Comparison of ENCODE assay signal across 13 cellular contexts in the genomic region with DNA sequence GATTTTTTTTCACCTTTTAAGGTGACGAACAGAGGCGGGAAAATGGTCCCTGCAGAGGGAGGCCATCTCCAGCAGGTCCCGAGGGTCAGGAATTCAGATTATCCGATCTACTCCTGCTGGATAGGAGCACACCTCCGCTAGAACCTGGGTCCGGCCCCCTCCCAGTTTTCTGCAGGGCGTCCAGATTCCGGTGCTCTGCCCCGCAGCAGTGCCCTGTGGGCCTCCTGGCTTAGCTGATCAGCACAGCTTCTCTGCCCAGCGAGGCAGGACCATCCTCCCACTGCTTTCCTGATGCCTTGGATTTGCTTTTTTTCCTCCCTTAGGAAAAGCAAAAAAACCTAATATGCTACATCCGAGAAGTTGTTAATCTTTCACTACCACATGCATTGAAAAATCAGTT. TPM values are rescaled to one million over a fixed set of nuclear protein-coding genes. Genes with fewer than 3 reads are reported as not detected.
DNase-seq lines count a peak whose midpoint lies in the region; ATAC-seq, FAIRE-seq and TF ChIP-seq lines count a peak whose summit lies in the region.
"Had no signal": no experiment of that assay in that cellular context is flagged by ENCODE, and none has a peak within 500 bp of the region (broad histone marks: within the 10 kb centered on the region; RNA-seq: fewer than 3 reads in every experiment).

No MANE protein-coding gene starts in this region.

- H2AFZ ChIP-seq in Loucy (ENCODE audit: low read length) (no peak overlapping the region), neuronal stem cell (ENCODE audit: low read length) (no peak overlapping the region)

- H3F3A ChIP-seq in Loucy (ENCODE audit: low read depth), result no peaks in the 10 kb centered on the region

- H3K4ac ChIP-seq in neuronal stem cell (ENCODE audit: low read length), result no peak overlapping the region

- no peak overlapping the region for H3K27ac Mint-ChIP-seq in CD8-positive, alpha-beta T cell
- H3K27ac Mint-ChIP-seq in MCF 10A (ENCODE audit: low read depth, unreplicated experiment), result no peak overlapping the region

- intact Hi-C loops in CD8-positive, alpha-beta T cell (cut with DNase I, micrococcal nuclease), result loop anchor here (5.0 to 10.0 kb wide), 3 partner anchors 35 to 650 kb away; no protein-coding TSS in a partner anchor
- intact Hi-C loops in MCF 10A (cut with micrococcal nuclease), result no loop called here

- no CpG with 5 or more reads among the region's 11 CpGs for WGBS in neuronal stem cell (ENCODE audit: extremely low coverage in 2 of 2, insufficient read length in 2 of 2, insufficient replicate concordance in 1 of 2), 2 donors

- no peak overlapping the region for H2BK120ac ChIP-seq in neuronal stem cell (ENCODE audit: low read depth, low read length)

- H3K4me3 Mint-ChIP-seq in CD8-positive, alpha-beta T cell, result peak overlapping the region; percentile 83
- H3K4me3 Mint-ChIP-seq in MCF 10A (ENCODE audit: unreplicated experiment), result no peak overlapping the region

- H4K20me1 ChIP-seq in Loucy (ENCODE audit: insufficient read depth, low read length, poor library complexity, severe bottlenecking), result peaks cover 13% of the 10 kb centered on the region

- no peaks in the 10 kb centered on the region for H3K27me3 Mint-ChIP-seq in CD8-positive, alpha-beta T cell (ENCODE audit: low read depth)
- H3K27me3 Mint-ChIP-seq in MCF 10A (ENCODE audit: insufficient read depth, unreplicated experiment), result no peaks in the 10 kb centered on the region

- H3K9ac ChIP-seq in Loucy (ENCODE audit: low read depth, low read length, poor library complexity, severe bottlenecking) (no peak overlapping the region), neuronal stem cell (ENCODE audit: low read depth, low read length, poor library complexity) (no peak overlapping the region)

- H3K4me3 ChIP-seq in CD8-positive, alpha-beta T cell (ENCODE audit: low read depth, low read length), result peak overlapping the region; percentile 60
- H3K4me3 ChIP-seq in Loucy (ENCODE audit: low read length, poor library complexity, severe bottlenecking) (peak overlapping the region; percentile 76), coronary artery (peak overlapping the region; percentile 75), neuronal stem cell (ENCODE audit: low read length in 2 of 2) (peak overlapping the region in 1 of 2 donors; percentile 62)

- H3K79me2 ChIP-seq in Loucy (ENCODE audit: insufficient read depth, low read length), result peaks cover 33% of the 10 kb centered on the region

- no peaks in the 10 kb centered on the region for H3K79me1 ChIP-seq in neuronal stem cell (ENCODE audit: low read depth, low read length)

- H3K14ac ChIP-seq in neuronal stem cell (ENCODE audit: low read length), result no peak overlapping the region

- H3K36me3 Mint-ChIP-seq in CD8-positive, alpha-beta T cell, result peaks cover 19% of the 10 kb centered on the region
- H3K36me3 Mint-ChIP-seq in MCF 10A (ENCODE audit: insufficient read depth, unreplicated experiment), result peaks cover 13% of the 10 kb centered on the region

- no peaks in the 10 kb centered on the region for H3K36me3 ChIP-seq in CD8-positive, alpha-beta T cell (ENCODE audit: insufficient read depth, low read length)
- H3K36me3 ChIP-seq in Loucy (ENCODE audit: insufficient read depth, low read length) (no peaks in the 10 kb centered on the region), neuronal stem cell (replicated peaks in 1 of 2; ENCODE audit: control insufficient read depth in 2 of 2, insufficient read depth in 2 of 2, low read length in 2 of 2) (peaks cover 0 to 12% of the 10 kb centered on the region in 2 donors)

- H2BK12ac ChIP-seq in neuronal stem cell (ENCODE audit: low read length), result no peak overlapping the region

- no peak overlapping the region for H2BK15ac ChIP-seq in neuronal stem cell (ENCODE audit: low read length)

- H3K18ac ChIP-seq in neuronal stem cell (ENCODE audit: low read length), result peak overlapping the region; percentile 48

- H4K91ac ChIP-seq in neuronal stem cell (ENCODE audit: low read depth, low read length, poor library complexity), result no peak overlapping the region

- no TSS peak for BruUV-seq in MCF 10A (replicated peaks; lab: Mats Ljungman, UMichigan)

- no peak overlapping the region for H3K27ac ChIP-seq in CD8-positive, alpha-beta T cell (ENCODE audit: low read depth, low read length)
- H3K27ac ChIP-seq in coronary artery, result peak overlapping the region in 1 of 2 donors; percentile 95
- no peak overlapping the region for H3K27ac ChIP-seq in neuronal stem cell (replicated peaks; ENCODE audit: low read length)
- H3K27ac ChIP-seq: foreskin keratinocyte, RWPE1 had no signal

- no peak overlapping the region for H4K8ac ChIP-seq in neuronal stem cell (ENCODE audit: low read depth, low read length)

- no peak for TF ChIP-seq CTCF in CD8-positive, alpha-beta T cell (IDR thresholded peaks at IDR 0.05)
- TF ChIP-seq CTCF in Loucy (conservative IDR thresholded peaks at IDR 0.05; ENCODE audit: low read length) (no peak), coronary artery (IDR thresholded peaks at IDR 0.05) (no peak), MCF 10A (IDR thresholded peaks at IDR 0.05; ENCODE audit: unreplicated experiment) (no peak)

- CTCF ChIA-PET in CD8-positive, alpha-beta T cell (lab: Charles Lee), result no interaction called here
- CTCF ChIA-PET in MCF 10A (lab: Yijun Ruan, JAX), result interaction anchor here (0.9 kb wide), 1 partner anchor 83 kb away, joined by 4 read pairs; no protein-coding TSS in a partner anchor

- H3K4me2 ChIP-seq in Loucy (ENCODE audit: low read depth, low read length, poor library complexity, severe bottlenecking), result peak overlapping the region; percentile 89
- peak overlapping the region; percentile 18 for H3K4me2 ChIP-seq in neuronal stem cell (ENCODE audit: insufficient read depth, low read length, poor library complexity, severe bottlenecking)

- H2AK5ac ChIP-seq in neuronal stem cell (ENCODE audit: low read depth, low read length), result no peak overlapping the region

- H3K4me1 Mint-ChIP-seq in CD8-positive, alpha-beta T cell (ENCODE audit: low read depth), result peaks cover 44% of the 10 kb centered on the region
- peaks cover 13% of the 10 kb centered on the region for H3K4me1 Mint-ChIP-seq in MCF 10A (ENCODE audit: insufficient read depth, unreplicated experiment)

- no peak for FAIRE-seq in HTR-8/SVneo (lab: Jason Lieb, UNC)

- H3K27me3 ChIP-seq in CD8-positive, alpha-beta T cell (ENCODE audit: insufficient read depth, low read length), result no peaks in the 10 kb centered on the region
- H3K27me3 ChIP-seq in Loucy (ENCODE audit: insufficient read depth, low read length, poor library complexity, severe bottlenecking) (no peaks in the 10 kb centered on the region), neuronal stem cell (ENCODE audit: control insufficient read depth in 3 of 3, insufficient read depth in 3 of 3, low read depth in 1 of 3, low read length in 3 of 3) (no peaks in the 10 kb centered on the region)
- H3K27me3 ChIP-seq: foreskin keratinocyte had no signal

- POLR2A ChIA-PET in CD8-positive, alpha-beta T cell (lab: Charles Lee), result no interaction called here
- POLR2A ChIA-PET in MCF 10A (lab: Yijun Ruan, JAX), result no interaction called here

- ATAC-seq in CD8-positive, alpha-beta T cell, result no peak
- no peak for ATAC-seq in GM21390 (IDR thresholded peaks at IDR 0.05; ENCODE audit: unreplicated experiment)
- ATAC-seq: foreskin keratinocyte had no signal

- H2BK5ac ChIP-seq in neuronal stem cell (ENCODE audit: low read length), result no peak overlapping the region

- no peaks in the 10 kb centered on the region for H3K9me2 ChIP-seq in Loucy (replicated peaks; ENCODE audit: low read depth, low read length)

- H3K23ac ChIP-seq in neuronal stem cell (ENCODE audit: low read depth, low read length, poor library complexity), result no peak overlapping the region

- no peaks in the 10 kb centered on the region for H3K9me3 ChIP-seq in CD8-positive, alpha-beta T cell (ENCODE audit: low read length)
- H3K9me3 ChIP-seq in Loucy (ENCODE audit: insufficient read depth, low read depth, low read length) (no peaks in the 10 kb centered on the region), neuronal stem cell (replicated peaks in 1 of 2; ENCODE audit: control insufficient read depth in 2 of 2, insufficient read depth in 1 of 2, low read depth in 1 of 2, low read length in 2 of 2) (peaks cover 0 to 2% of the 10 kb centered on the region in 2 donors)

- DNase-seq in CD8-positive, alpha-beta T cell, result no peak
- DNase-seq in coronary artery (ENCODE audit: low spot score), result no peak
- no peak for DNase-seq in neuronal stem cell (ENCODE audit: low spot score)
- DNase-seq in MCF 10A (ENCODE audit: unreplicated experiment), result no peak
- no peak for DNase-seq in HTR-8/SVneo (ENCODE audit: insufficient read length, low spot score)
- no peak for DNase-seq in central memory CD4-positive, alpha-beta T cell
- DNase-seq: activated CD4-positive, CD25-positive, alpha-beta regulatory T cell; DMS79 treated with DMSO at 0.1 percent for 48 hours; foreskin keratinocyte; NCI-H2029 treated with DMSO at 0.1 percent for 48 hours had no signal

- H3K4me1 ChIP-seq in CD8-positive, alpha-beta T cell (ENCODE audit: insufficient read depth, low read length), result peaks cover 30% of the 10 kb centered on the region
- peaks cover 27% of the 10 kb centered on the region for H3K4me1 ChIP-seq in Loucy (ENCODE audit: insufficient read depth, low read length, poor library complexity, severe bottlenecking)
- H3K4me1 ChIP-seq in neuronal stem cell (ENCODE audit: control insufficient read depth in 2 of 2, insufficient read depth in 1 of 2, low read depth in 1 of 2, low read length in 2 of 2), result peaks cover 6 to 8% of the 10 kb centered on the region in 2 donors
- H3K4me1 ChIP-seq: foreskin keratinocyte had no signal

- no peaks in the 10 kb centered on the region for H3K9me3 Mint-ChIP-seq in CD8-positive, alpha-beta T cell
- H3K9me3 Mint-ChIP-seq in MCF 10A (ENCODE audit: unreplicated experiment), result no peaks in the 10 kb centered on the region

RNA-seq across cellular contexts. Expression of a gene that starts 2.3 kb away (rescaled TPM):
- total RNA-seq in CD8-positive, alpha-beta T cell, result 10 to 100 TPM; 18.0 to 19.3 TPM
- 47.0 TPM for polyA plus RNA-seq in neuronal stem cell (2013, experiment 1 of 2)
- polyA plus RNA-seq in neuronal stem cell (2013, experiment 2 of 2), result 46.6 TPM
- 15.0 and 21.7 TPM in 2 replicates for total RNA-seq in MCF 10A (2022)
